9 cellular contexts compared by ENCODE assay signal in the genomic region with DNA sequence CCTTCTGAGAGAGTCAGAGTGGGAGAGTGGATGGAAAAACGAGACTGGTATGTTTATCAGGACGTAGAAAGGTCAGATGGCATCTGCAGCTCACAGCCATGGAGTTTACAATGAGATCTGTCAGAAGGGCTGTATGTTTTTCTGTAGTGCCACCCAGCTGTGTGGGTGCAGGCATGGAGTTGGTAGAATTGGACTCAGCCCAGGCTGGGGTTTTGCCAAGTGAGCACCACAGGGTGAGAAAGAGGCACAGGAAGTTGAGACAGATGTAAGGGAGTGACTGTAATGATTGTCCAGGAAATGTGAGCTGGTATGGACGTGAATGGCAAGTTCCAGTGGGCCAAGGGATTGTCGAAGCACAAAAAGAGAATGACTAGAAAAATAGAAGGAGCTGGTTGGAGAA. TPM values are rescaled to one million over a fixed set of nuclear protein-coding genes. Genes with fewer than 3 reads are reported as not detected.
DNase-seq lines count a peak whose midpoint lies in the region; ATAC-seq, FAIRE-seq and TF ChIP-seq lines count a peak whose summit lies in the region.
"Had no signal": no experiment of that assay in that cellular context is flagged by ENCODE, and none has a peak within 500 bp of the region (broad histone marks: within the 10 kb centered on the region; RNA-seq: fewer than 3 reads in every experiment).

No MANE protein-coding gene starts in this region.

- TF ChIP-seq CTCF in prostate gland (IDR thresholded peaks at IDR 0.05), result no peak

- H3K27me3 ChIP-seq in prostate gland (replicated peaks; ENCODE audit: insufficient read depth), result no peaks in the 10 kb centered on the region
- H3K27me3 ChIP-seq: body of pancreas had no signal

- H3K4me1 ChIP-seq in prostate gland (replicated peaks), result no peaks in the 10 kb centered on the region
- H3K4me1 ChIP-seq: body of pancreas had no signal

- 49% methylated on average over 4 of the region's 4 CpGs for WGBS in prostate gland

- H3K36me3 ChIP-seq in prostate gland, result no peaks in the 10 kb centered on the region

- no peaks in the 10 kb centered on the region for H3K9me3 ChIP-seq in prostate gland
- H3K9me3 ChIP-seq: body of pancreas had no signal

- peak; percentile 98 for DNase-seq in GF-D8 (lab: John Stamatoyannopoulos, UW)
- DNase-seq in RCC 7860 (ENCODE audit: low spot score), result peak; percentile 24
- DNase-seq in anterior cingulate cortex (lab: John Stamatoyannopoulos, UW), result peak in 52 of 58 donors; percentile 18 to 91 (median 72)
- peak; percentile 61 for DNase-seq in middle frontal gyrus (ENCODE audit: extremely low spot score, low spot score)
- no peak for DNase-seq in NCI-H146 treated with DMSO at 0.1 percent for 48 hours (lab: John Stamatoyannopoulos, UW; ENCODE audit: unreplicated experiment)
- DNase-seq in prostate gland (ENCODE audit: low spot score), result no peak

- FAIRE-seq in RCC 7860 (lab: Jason Lieb, UNC), result no peak

- H3K4me3 ChIP-seq in prostate gland, result no peak overlapping the region
- H3K4me3 ChIP-seq: body of pancreas had no signal

- ATAC-seq in HG02571 (IDR thresholded peaks at IDR 0.05; ENCODE audit: unreplicated experiment) (no peak), HG03520 (IDR thresholded peaks at IDR 0.05; ENCODE audit: unreplicated experiment) (no peak)
- ATAC-seq: body of pancreas had no signal

- H3K27ac ChIP-seq in prostate gland, result no peak overlapping the region
- H3K27ac ChIP-seq: body of pancreas had no signal

- intact Hi-C loops in prostate gland (cut with DNase I), result no loop called here

- no peak for TF ChIP-seq POLR2A in prostate gland (IDR thresholded peaks at IDR 0.05)

RNA-seq across cellular contexts. Expression of a gene that starts 9.1 kb away (rescaled TPM):
- 100 to 1,000 TPM in 1 of 2 donors, 10 to 100 TPM in 1; 55.8 to 256 TPM for total RNA-seq in prostate gland

RNA-seq across cellular contexts. Expression of a gene that starts 9.6 kb away (rescaled TPM):
- total RNA-seq in prostate gland, result 1 to 10 TPM in 1 of 2 donors, under 1 TPM in 1; 0.32 to 1.2 TPM

RNA-seq across cellular contexts. Expression of a gene that starts 36.6 kb away (rescaled TPM):
- total RNA-seq in prostate gland, result 10 to 100 TPM; 10.5 to 15.7 TPM

RNA-seq across cellular contexts. Expression of a gene that starts 56.2 kb away (rescaled TPM):
- total RNA-seq in prostate gland, result under 1 TPM in 1 of 2 donors, not detected in 1; 0.23 TPM
- total RNA-seq: body of pancreas had no signal

Comparison
In these comparisons a context has a peak if more than half of its experiments do, and no peak if none do; other contexts are left out.
1. DNase-seq: peak in GF-D8 (single experiment), RCC 7860 (single experiment), anterior cingulate cortex (52 of 58) and middle frontal gyrus (single experiment); none in NCI-H146 treated with DMSO at 0.1 percent for 48 hours (single experiment) and prostate gland (single experiment).